In genomic region chr19:49889687-49890348, GRCh38 we compare ENCODE assay signal across 8 cellular contexts. TPM values are rescaled to one million over a fixed set of nuclear protein-coding genes. Genes with fewer than 3 reads are reported as not detected.
A peak's percentile ranks its signal among the peaks of the same experiment; 100 is the strongest.
DNase-seq lines count a peak whose midpoint lies in the region; ATAC-seq, FAIRE-seq and TF ChIP-seq lines count a peak whose summit lies in the region.

No MANE protein-coding gene starts in this region.

- peak; percentile 89 to 94 (median 91) for TF ChIP-seq CTCF in K562 (IDR thresholded peaks at IDR 0.05 in 2 of 3, conservative IDR thresholded peaks at IDR 0.05 in 1 of 3; ENCODE audit: insufficient read depth in 2 of 3, low read depth in 1 of 3, low read length in 3 of 3)

- H2AFZ ChIP-seq in GM23248 (no peak overlapping the region), K562 (ENCODE audit: low read depth, low read length) (peak overlapping the region; percentile 100)

- H3K36me3 ChIP-seq in GM23248 (ENCODE audit: low read depth) (no peaks in the 10 kb centered on the region), K562 (ENCODE audit: control insufficient read depth, insufficient read depth, low read length) (peaks cover 2% of the 10 kb centered on the region; the same call in 2 of the 3 replicates)

- ATAC-seq in K562 (peak; percentile 86), GM21423 (IDR thresholded peaks at IDR 0.05; ENCODE audit: unreplicated experiment) (no peak), HG03460 (IDR thresholded peaks at IDR 0.05; ENCODE audit: unreplicated experiment) (no peak)

- in situ Hi-C loops in GM23248 (cut with MboI) = no loop called here
- in situ Hi-C loops in K562 (cut with MboI) = loop anchor here (5.0 kb wide), 1 partner anchor 92 kb away; no protein-coding TSS in a partner anchor

- no TSS peak for BruUV-seq in K562 (replicated peaks; lab: Mats Ljungman, UMichigan)

- H3K9me2 ChIP-seq in GM23248 (ENCODE audit: insufficient read depth) = no peaks in the 10 kb centered on the region

- TF ChIP-seq EP300 in K562 (IDR thresholded peaks at IDR 0.05; ENCODE audit: low read length) = peak; percentile 34; the same call in 1 of the 2 replicates

- peak; percentile 32 to 70; a peak in 3 of 4 replicates for TF ChIP-seq RAD21 in K562 (CRISPR knock-in tag; conservative IDR thresholded peaks at IDR 0.05 in 1 of 2, IDR thresholded peaks at IDR 0.05 in 1 of 2)

- no peaks in the 10 kb centered on the region for H3K79me2 ChIP-seq in GM23248 (ENCODE audit: insufficient read depth)
- H3K79me2 ChIP-seq in K562 (ENCODE audit: control insufficient read depth, insufficient read depth, low read length) = no peaks in the 10 kb centered on the region

- no peaks in the 10 kb centered on the region for H3F3A ChIP-seq in GM23248 (ENCODE audit: insufficient read depth)

- H3K27me3 ChIP-seq in GM23248 (replicated peaks; ENCODE audit: insufficient read depth) (no peaks in the 10 kb centered on the region), K562 (ENCODE audit: control insufficient read depth in 2 of 2, insufficient read depth in 2 of 2, low read length in 2 of 2) (peaks cover 2 to 3% of the 10 kb centered on the region in 2 experiments; a peak in 3 of 5 replicates)

- H4K20me1 ChIP-seq in GM23248 (ENCODE audit: insufficient read depth) (no peaks in the 10 kb centered on the region), K562 (replicated peaks; ENCODE audit: control insufficient read depth, insufficient read depth, low read length) (no peaks in the 10 kb centered on the region)

- H3K9ac ChIP-seq in GM23248 (no peak overlapping the region), K562 (ENCODE audit: insufficient read depth in 1 of 2, low read depth in 2 of 2, low read length in 2 of 2) (peak overlapping the region; percentile 74 to 90)

- H3K4me2 ChIP-seq in GM23248 (ENCODE audit: unreplicated experiment) (no peak overlapping the region), K562 (ENCODE audit: insufficient read depth, low read length) (peak overlapping the region; percentile 92)

- H3K4me3 ChIP-seq in GM23248 = no peak overlapping the region; the same call in 1 of the 2 replicates
- peak overlapping the region; percentile 47 for H3K4me3 ChIP-seq in K562

- CTCF ChIA-PET in K562 (lab: Yijun Ruan, JAX; ENCODE audit: low intra/inter-chr PET ratio) = interaction anchor here (0.6 to 0.7 kb wide), 2 partner anchors 53 to 354 kb away, joined by 5 to 6 read pairs; no protein-coding TSS in a partner anchor

- DNase-seq in GM23248 (peak; percentile 82), T-helper 22 cell (ENCODE audit: low read depth) (peak; percentile 52), K562 (ENCODE audit: extremely low read depth in 1 of 4, low spot score in 3 of 4) (peak; percentile 64 to 95 (median 68)), iPS-NIHi11 (ENCODE audit: low spot score) (peak; percentile 84), amniotic stem cell (lab: John Stamatoyannopoulos, UW) (no peak)
- peak; percentile 60 to 74 (median 72) for DNase-seq in stimulated activated CD4-positive, alpha-beta T cell treated with anti-CD3 and anti-CD28 coated beads, Interleukin-12 subunit alpha, Interleukin-12 subunit beta, amount 100 ng/mL, for 48 hours (ENCODE audit: low read depth in 2 of 3, low spot score in 1 of 3)

- peak; percentile 63 for TF ChIP-seq POLR2A in K562 (conservative IDR thresholded peaks at IDR 0.05)

- H3K4me1 ChIP-seq in GM23248 (ENCODE audit: insufficient read depth) (no peaks in the 10 kb centered on the region), K562 (replicated peaks in 1 of 2; ENCODE audit: control insufficient read depth in 2 of 2, insufficient read depth in 2 of 2, low read length in 2 of 2) (peaks cover 12 to 49% of the 10 kb centered on the region in 2 experiments)

- peak; percentile 93 for FAIRE-seq in K562 (lab: Jason Lieb, UNC)

- intact Hi-C loops in K562 (cut with micrococcal nuclease) = no loop called here

- no peaks in the 10 kb centered on the region for H3K9me3 ChIP-seq in GM23248 (ENCODE audit: low read depth)
- no peaks in the 10 kb centered on the region for H3K9me3 ChIP-seq in K562 (replicated peaks; ENCODE audit: control insufficient read depth, insufficient read depth, low read depth, low read length)

- POLR2A ChIA-PET in K562 (lab: Yijun Ruan, JAX) = interaction anchor here (0.6 to 1.6 kb wide), 13 partner anchors 13 to 1566 kb away, joined by 3 to 11 read pairs (median 3); partner anchors contain the start of genes AKT1S1, ATF5, NUP62 and PTOV1

- H3K27ac ChIP-seq in GM23248 = no peak overlapping the region
- H3K27ac ChIP-seq in K562 (ENCODE audit: extremely low read depth, low read depth, low read length) = peak overlapping the region; percentile 89

- 21 to 26% methylated on average over 69 to 71 of the region's 71 CpGs for WGBS in GM23248 (ENCODE audit: low coverage in 1 of 2, low lambda C conversion rate in 2 of 2, missing lambda C conversion rate in 2 of 2), 2 experiments
- 3% methylated on average over 71 of the region's 71 CpGs for WGBS in K562 (ENCODE audit: insufficient coverage, low coverage, missing lambda C conversion rate)

- peaks cover 3% of the 10 kb centered on the region for H3K9me1 ChIP-seq in K562 (ENCODE audit: control insufficient read depth, insufficient read depth, low read length)

RNA-seq across cellular contexts. Expression of gene IL4I1, which starts 6.9 kb away (rescaled TPM):
- total RNA-seq in GM23248 (2014; rRNA removed; shearing (Covaris generic)) = not detected in 2 replicates
- polyA plus RNA-seq in GM23248 (2016; fragmentation: Nextera tagmentation; extraction: Ambion mirVana) (0.66 and 0.91 TPM in 2 replicates), K562 (2011; rRNA removed) (0.06 and 0.31 TPM in 2 replicates), K562 (2014; fragmentation: Illumina TruSeq; extraction: Trizol) (0.15 TPM in 1 of 2 replicates, not detected in the other), K562 (2014; fragmentation: Nextera tagmentation; extraction: Ambion mirVana) (under 1 TPM in 1 of 2 experiments, not detected in 1; 0.13 TPM), K562 (2014; rRNA removed) (0.09 and 0.44 TPM in 2 replicates)
- total RNA-seq in K562 (2011; cell fraction: chromatin; rRNA removed; ENCODE audit: low replicate concordance) = 0.93 TPM in 1 of 2 replicates, not detected in the other
- 1.8 TPM in 2 replicates for total RNA-seq in K562 (2011; cell fraction: nucleolus; rRNA removed)
- total RNA-seq in K562 (2011; cell fraction: nucleoplasm; rRNA removed) = 0.37 and 0.46 TPM in 2 replicates
- total RNA-seq in K562 (2014; rRNA removed) (0.90 and 0.95 TPM in 2 replicates), K562 (2014; rRNA removed; fragmentation: Illumina TruSeq; extraction: Trizol) (0.33 TPM in 1 of 2 replicates, not detected in the other), K562 (2015; rRNA removed; fragmentation: Illumina TruSeq; extraction: Trizol) (0.19 and 0.43 TPM in 2 replicates), K562 (2021) (0.55 and 0.76 TPM in 2 replicates)
- polyA plus RNA-seq in K562 (2011; cell fraction: cytosol; rRNA removed) = 0.04 and 0.36 TPM in 2 replicates
- 0.24 and 0.27 TPM in 2 replicates for polyA plus RNA-seq in K562 (2011; cell fraction: nucleus; rRNA removed)
- 0.50 and 0.56 TPM in 2 replicates for polyA plus RNA-seq in K562 (2012)
- 0.11 TPM in 1 of 2 replicates, not detected in the other for polyA minus RNA-seq in K562 (2011; rRNA and poly(A)+ RNA removed)
- polyA minus RNA-seq in K562 (2011; cell fraction: cytosol; rRNA and poly(A)+ RNA removed) = 0.67 and 0.73 TPM in 2 replicates
- 0.67 and 0.81 TPM in 2 replicates for polyA minus RNA-seq in K562 (2011; cell fraction: nucleus; rRNA and poly(A)+ RNA removed)

RNA-seq across cellular contexts. Expression of gene TBC1D17, which starts 12.3 kb away (rescaled TPM):
- 6.3 and 6.6 TPM in 2 replicates for total RNA-seq in GM23248 (2014; rRNA removed; shearing (Covaris generic))
- polyA plus RNA-seq in GM23248 (2016; fragmentation: Nextera tagmentation; extraction: Ambion mirVana) (32.4 and 33.0 TPM in 2 replicates), K562 (2011; rRNA removed) (7.4 and 10.5 TPM in 2 replicates), K562 (2014; fragmentation: Illumina TruSeq; extraction: Trizol) (8.7 and 11.7 TPM in 2 replicates), K562 (2014; fragmentation: Nextera tagmentation; extraction: Ambion mirVana) (under 1 TPM; 0.42 to 0.46 TPM), K562 (2014; rRNA removed) (14.7 and 18.2 TPM in 2 replicates)
- total RNA-seq in K562 (2011; cell fraction: chromatin; rRNA removed; ENCODE audit: low replicate concordance) = 34.8 and 78.7 TPM in 2 replicates
- 40.9 and 43.4 TPM in 2 replicates for total RNA-seq in K562 (2011; cell fraction: nucleolus; rRNA removed)
- 33.2 and 34.5 TPM in 2 replicates for total RNA-seq in K562 (2011; cell fraction: nucleoplasm; rRNA removed)
- total RNA-seq in K562 (2014; rRNA removed) (3.8 and 6.8 TPM in 2 replicates), K562 (2014; rRNA removed; fragmentation: Illumina TruSeq; extraction: Trizol) (2.6 and 3.2 TPM in 2 replicates), K562 (2015; rRNA removed; fragmentation: Illumina TruSeq; extraction: Trizol) (2.4 and 3.5 TPM in 2 replicates), K562 (2021) (14.2 and 16.0 TPM in 2 replicates)
- polyA plus RNA-seq in K562 (2011; cell fraction: cytosol; rRNA removed) = 8.7 and 14.7 TPM in 2 replicates
- 33.2 and 48.4 TPM in 2 replicates for polyA plus RNA-seq in K562 (2011; cell fraction: nucleus; rRNA removed)
- polyA plus RNA-seq in K562 (2012) = 15.8 and 16.9 TPM in 2 replicates
- polyA minus RNA-seq in K562 (2011; rRNA and poly(A)+ RNA removed) = 5.7 and 7.2 TPM in 2 replicates
- polyA minus RNA-seq in K562 (2011; cell fraction: cytosol; rRNA and poly(A)+ RNA removed) = 9.1 and 9.2 TPM in 2 replicates
- polyA minus RNA-seq in K562 (2011; cell fraction: nucleus; rRNA and poly(A)+ RNA removed) = 12.3 and 15.3 TPM in 2 replicates

RNA-seq across cellular contexts. Expression of gene AKT1S1, which starts 12.7 kb away (rescaled TPM):
- 11.6 and 17.3 TPM in 2 replicates for total RNA-seq in GM23248 (2014; rRNA removed; shearing (Covaris generic))
- polyA plus RNA-seq in GM23248 (2016; fragmentation: Nextera tagmentation; extraction: Ambion mirVana) (60.4 and 65.2 TPM in 2 replicates), K562 (2011; rRNA removed) (17.1 and 22.4 TPM in 2 replicates), K562 (2014; fragmentation: Illumina TruSeq; extraction: Trizol) (39.0 and 40.7 TPM in 2 replicates), K562 (2014; fragmentation: Nextera tagmentation; extraction: Ambion mirVana) (1 to 10 TPM; 1.2 TPM), K562 (2014; rRNA removed) (38.2 and 45.4 TPM in 2 replicates)
- total RNA-seq in K562 (2011; cell fraction: chromatin; rRNA removed; ENCODE audit: low replicate concordance) = 24.5 and 49.9 TPM in 2 replicates
- total RNA-seq in K562 (2011; cell fraction: nucleolus; rRNA removed) = 34.3 and 39.9 TPM in 2 replicates
- 26.9 and 29.9 TPM in 2 replicates for total RNA-seq in K562 (2011; cell fraction: nucleoplasm; rRNA removed)
- total RNA-seq in K562 (2014; rRNA removed) (25.7 and 33.8 TPM in 2 replicates), K562 (2014; rRNA removed; fragmentation: Illumina TruSeq; extraction: Trizol) (5.7 and 6.9 TPM in 2 replicates), K562 (2015; rRNA removed; fragmentation: Illumina TruSeq; extraction: Trizol) (13.5 and 14.4 TPM in 2 replicates), K562 (2021) (50.1 and 50.3 TPM in 2 replicates)
- polyA plus RNA-seq in K562 (2011; cell fraction: cytosol; rRNA removed) = 34.5 and 68.9 TPM in 2 replicates
- 33.2 and 55.4 TPM in 2 replicates for polyA plus RNA-seq in K562 (2011; cell fraction: nucleus; rRNA removed)
- 31.8 and 37.6 TPM in 2 replicates for polyA plus RNA-seq in K562 (2012)
- 7.8 and 10.3 TPM in 2 replicates for polyA minus RNA-seq in K562 (2011; rRNA and poly(A)+ RNA removed)
- polyA minus RNA-seq in K562 (2011; cell fraction: cytosol; rRNA and poly(A)+ RNA removed) = 17.4 and 21.4 TPM in 2 replicates
- polyA minus RNA-seq in K562 (2011; cell fraction: nucleus; rRNA and poly(A)+ RNA removed) = 18.2 and 22.4 TPM in 2 replicates

RNA-seq across cellular contexts. Expression of gene PNKP, which starts 22.4 kb away (rescaled TPM):
- total RNA-seq in GM23248 (2014; rRNA removed; shearing (Covaris generic)) = 31.5 and 35.9 TPM in 2 replicates
- polyA plus RNA-seq in GM23248 (2016; fragmentation: Nextera tagmentation; extraction: Ambion mirVana) (32.7 and 42.2 TPM in 2 replicates), K562 (2011; rRNA removed) (13.7 and 21.3 TPM in 2 replicates), K562 (2014; fragmentation: Illumina TruSeq; extraction: Trizol) (26.7 and 30.0 TPM in 2 replicates), K562 (2014; fragmentation: Nextera tagmentation; extraction: Ambion mirVana) (1 to 10 TPM; 2.8 to 3.1 TPM), K562 (2014; rRNA removed) (64.0 and 71.3 TPM in 2 replicates)
- total RNA-seq in K562 (2011; cell fraction: chromatin; rRNA removed; ENCODE audit: low replicate concordance) = 168 and 404 TPM in 2 replicates
- total RNA-seq in K562 (2011; cell fraction: nucleolus; rRNA removed) = 252 and 258 TPM in 2 replicates
- total RNA-seq in K562 (2011; cell fraction: nucleoplasm; rRNA removed) = 178 and 185 TPM in 2 replicates
- total RNA-seq in K562 (2014; rRNA removed) (56.0 and 59.3 TPM in 2 replicates), K562 (2014; rRNA removed; fragmentation: Illumina TruSeq; extraction: Trizol) (12.3 and 18.1 TPM in 2 replicates), K562 (2015; rRNA removed; fragmentation: Illumina TruSeq; extraction: Trizol) (25.3 and 29.4 TPM in 2 replicates), K562 (2021) (84.9 and 85.4 TPM in 2 replicates)
- 12.2 and 25.9 TPM in 2 replicates for polyA plus RNA-seq in K562 (2011; cell fraction: cytosol; rRNA removed)
- 123 and 164 TPM in 2 replicates for polyA plus RNA-seq in K562 (2011; cell fraction: nucleus; rRNA removed)
- polyA plus RNA-seq in K562 (2012) = 56.7 and 64.2 TPM in 2 replicates
- 6.7 and 8.2 TPM in 2 replicates for polyA minus RNA-seq in K562 (2011; rRNA and poly(A)+ RNA removed)
- polyA minus RNA-seq in K562 (2011; cell fraction: cytosol; rRNA and poly(A)+ RNA removed) = 22.8 and 136 TPM in 2 replicates
- polyA minus RNA-seq in K562 (2011; cell fraction: nucleus; rRNA and poly(A)+ RNA removed) = 48.2 and 49.9 TPM in 2 replicates

RNA-seq across cellular contexts. Expression of gene PTOV1, which starts 38.9 kb away (rescaled TPM):
- 53.1 and 88.0 TPM in 2 replicates for total RNA-seq in GM23248 (2014; rRNA removed; shearing (Covaris generic))
- 88.9 and 91.7 TPM in 2 replicates for polyA plus RNA-seq in GM23248 (2016; fragmentation: Nextera tagmentation; extraction: Ambion mirVana)
- 128 and 364 TPM in 2 replicates for total RNA-seq in K562 (2011; cell fraction: chromatin; rRNA removed; ENCODE audit: low replicate concordance)
- 274 and 281 TPM in 2 replicates for total RNA-seq in K562 (2011; cell fraction: nucleolus; rRNA removed)
- total RNA-seq in K562 (2011; cell fraction: nucleoplasm; rRNA removed) = 195 and 218 TPM in 2 replicates
- 61.3 and 79.5 TPM in 2 replicates for total RNA-seq in K562 (2014; rRNA removed)
- 14.0 and 23.3 TPM in 2 replicates for total RNA-seq in K562 (2014; rRNA removed; fragmentation: Illumina TruSeq; extraction: Trizol)
- 43.5 and 44.6 TPM in 2 replicates for total RNA-seq in K562 (2015; rRNA removed; fragmentation: Illumina TruSeq; extraction: Trizol)
- 156 and 169 TPM in 2 replicates for total RNA-seq in K562 (2021)
- polyA plus RNA-seq in K562 (2011; rRNA removed) = 33.0 and 58.6 TPM in 2 replicates
- 39.8 and 67.6 TPM in 2 replicates for polyA plus RNA-seq in K562 (2011; cell fraction: cytosol; rRNA removed)
- polyA plus RNA-seq in K562 (2011; cell fraction: nucleus; rRNA removed) = 302 and 359 TPM in 2 replicates
- polyA plus RNA-seq in K562 (2012) = 104 and 153 TPM in 2 replicates
- 61.7 and 81.3 TPM in 2 replicates for polyA plus RNA-seq in K562 (2014; fragmentation: Illumina TruSeq; extraction: Trizol)
- polyA plus RNA-seq in K562 (2014; fragmentation: Nextera tagmentation; extraction: Ambion mirVana) = 1 to 10 TPM; 4.9 to 9.3 TPM
- polyA plus RNA-seq in K562 (2014; rRNA removed) = 68.1 and 75.0 TPM in 2 replicates
- polyA minus RNA-seq in K562 (2011; rRNA and poly(A)+ RNA removed) = 22.8 and 25.3 TPM in 2 replicates
- 60.9 and 84.8 TPM in 2 replicates for polyA minus RNA-seq in K562 (2011; cell fraction: cytosol; rRNA and poly(A)+ RNA removed)
- 81.6 and 99.6 TPM in 2 replicates for polyA minus RNA-seq in K562 (2011; cell fraction: nucleus; rRNA and poly(A)+ RNA removed)
